15 cellular contexts compared by ENCODE assay signal in the genomic region with DNA sequence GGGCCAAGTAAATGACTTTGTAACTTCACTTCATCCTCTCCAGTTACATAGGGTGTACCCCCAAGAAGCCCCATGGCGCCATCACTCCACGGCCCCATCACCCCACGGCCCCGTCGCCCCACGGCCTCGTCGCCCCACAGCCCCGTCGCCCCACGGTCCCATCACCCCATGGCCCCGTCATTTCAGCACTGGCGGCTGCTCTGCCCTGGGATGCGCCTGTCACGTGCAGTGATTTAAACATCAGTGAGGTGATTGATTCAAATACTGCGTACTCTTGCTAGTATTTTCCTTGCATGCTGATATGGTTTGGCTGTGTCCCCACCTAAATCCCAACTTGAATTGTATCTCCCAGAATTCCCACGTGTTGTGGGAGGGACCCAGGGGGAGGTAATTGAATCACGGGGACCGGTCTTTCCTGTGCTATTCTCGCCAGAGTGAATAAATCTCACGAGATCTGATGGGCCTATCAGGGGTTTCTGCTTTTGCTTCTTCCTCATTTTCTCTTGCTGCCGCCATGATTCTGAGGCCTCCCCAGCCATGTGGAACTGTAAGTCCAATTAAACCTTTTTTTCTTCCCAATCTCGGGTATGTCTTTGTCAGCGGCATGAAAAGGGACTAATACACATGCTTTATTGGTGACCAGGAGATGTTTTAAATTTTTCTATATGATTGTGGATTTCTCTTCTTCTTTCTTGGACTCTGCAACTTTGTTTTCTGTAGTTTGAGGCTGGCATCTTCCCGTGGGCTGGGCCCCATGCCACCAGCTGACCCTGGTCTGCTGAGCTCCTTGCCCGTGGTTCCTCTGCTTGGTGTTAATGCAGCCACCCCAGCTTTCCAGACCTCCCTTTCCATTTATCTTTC. TPM values are rescaled to one million over a fixed set of nuclear protein-coding genes. Genes with fewer than 3 reads are reported as not detected.
DNase-seq lines count a peak whose midpoint lies in the region; ATAC-seq and TF ChIP-seq lines count a peak whose summit lies in the region.
"Had no signal": no experiment of that assay in that cellular context is flagged by ENCODE, and none has a peak within 500 bp of the region (broad histone marks: within the 10 kb centered on the region; RNA-seq: fewer than 3 reads in every experiment).

No MANE protein-coding gene starts in this region.

- TF ChIP-seq CTCF in HCT116 (IDR thresholded peaks at IDR 0.05 in 2 of 3, conservative IDR thresholded peaks at IDR 0.05 in 1 of 3; ENCODE audit: borderline replicate concordance in 1 of 3, insufficient read depth in 1 of 3, low read depth in 2 of 3, low read length in 2 of 3) (no peak), SU-DHL-6 (IDR thresholded peaks at IDR 0.05; ENCODE audit: insufficient read depth, low read length, poor library complexity, severe bottlenecking) (no peak)

- BruUV-seq in HCT116 (replicated peaks; lab: Mats Ljungman, UMichigan), result no TSS peak

- H2BK120ac ChIP-seq in neuronal stem cell (ENCODE audit: low read depth, low read length), result no peak overlapping the region

- H3K36me3 ChIP-seq in HCT116 (ENCODE audit: control insufficient read depth in 1 of 2, insufficient read depth in 2 of 2, low read length in 2 of 2) (no peaks in the 10 kb centered on the region), SU-DHL-6 (ENCODE audit: low read length) (no peaks in the 10 kb centered on the region), neuronal stem cell (replicated peaks in 1 of 2; ENCODE audit: control insufficient read depth in 2 of 2, insufficient read depth in 2 of 2, low read length in 2 of 2) (peaks cover 0 to 2% of the 10 kb centered on the region in 2 donors)
- H3K36me3 ChIP-seq: cardiac muscle cell, heart right ventricle, left lung had no signal

- peaks cover 0 to 19% of the 10 kb centered on the region in 2 experiments; a peak in 2 of 4 replicates for H3K4me1 ChIP-seq in HCT116 (ENCODE audit: control insufficient read depth in 1 of 2, insufficient read depth in 2 of 2, low read length in 2 of 2)
- H3K4me1 ChIP-seq in neuronal stem cell (ENCODE audit: control insufficient read depth in 2 of 2, insufficient read depth in 1 of 2, low read depth in 1 of 2, low read length in 2 of 2), result peaks cover 0 to 2% of the 10 kb centered on the region in 2 donors

- peak overlapping the region; percentile 52 for H3K23ac ChIP-seq in neuronal stem cell (ENCODE audit: low read depth, low read length, poor library complexity)

- H4K20me1 ChIP-seq in HCT116 (ENCODE audit: insufficient read depth), result no peaks in the 10 kb centered on the region
- H4K20me1 ChIP-seq in SU-DHL-6 (ENCODE audit: low read depth, low read length), result no peaks in the 10 kb centered on the region

- no peak overlapping the region for H3K14ac ChIP-seq in neuronal stem cell (ENCODE audit: low read length)

- H3K9me3 ChIP-seq in HCT116 (ENCODE audit: control insufficient read depth in 1 of 2, insufficient read depth in 1 of 2, low read depth in 1 of 2, low read length in 2 of 2), result no peaks in the 10 kb centered on the region
- no peaks in the 10 kb centered on the region for H3K9me3 ChIP-seq in SU-DHL-6 (ENCODE audit: insufficient read depth, low read length)
- H3K9me3 ChIP-seq in neuronal stem cell (replicated peaks in 1 of 2; ENCODE audit: control insufficient read depth in 2 of 2, insufficient read depth in 1 of 2, low read depth in 1 of 2, low read length in 2 of 2), result peaks cover 0 to 8% of the 10 kb centered on the region in 2 donors
- H3K9me3 ChIP-seq: heart right ventricle, left lung had no signal

- TF ChIP-seq RAD21 in HCT116 (IDR thresholded peaks at IDR 0.05; ENCODE audit: low read depth), result no peak

- peak; percentile 32 for DNase-seq in activated CD4-positive, alpha-beta T cell treated with anti-CD3 and anti-CD28 coated beads for 36 hours
- DNase-seq in activated CD4-positive, alpha-beta T cell treated with anti-CD3 and anti-CD28 coated beads for 48 hours, result no peak
- DNase-seq in HCT116 (ENCODE audit: low read depth, low spot score), result no peak
- DNase-seq in neuronal stem cell (ENCODE audit: low spot score), result no peak
- DNase-seq in G401 (ENCODE audit: low spot score), result no peak
- DNase-seq in activated gamma-delta T cell (lab: John Stamatoyannopoulos, UW), result no peak
- DNase-seq in stimulated activated CD8-positive, alpha-beta memory T cell treated with anti-CD3 and anti-CD28 coated beads, Interleukin-4, amount 100 ng/mL, for 48 hours, result no peak
- DNase-seq: DMS79 treated with DMSO at 0.1 percent for 48 hours, heart right ventricle, small intestine had no signal

- POLR2A ChIA-PET in activated CD4-positive, alpha-beta T cell treated with anti-CD3 and anti-CD28 coated beads for 36 hours (lab: Charles Lee), result interaction anchor here (1.4 kb wide), 1 partner anchor 221 kb away, joined by 4 read pairs; no protein-coding TSS in a partner anchor
- POLR2A ChIA-PET in HCT116 (lab: Charles Lee), result interaction anchor here (1.2 kb wide), 1 partner anchor 37 kb away, joined by 5 read pairs; no protein-coding TSS in a partner anchor

- no peak overlapping the region for H3K9ac ChIP-seq in HCT116 (ENCODE audit: low read length)
- no peak overlapping the region for H3K9ac ChIP-seq in SU-DHL-6 (ENCODE audit: low read length)
- no peak overlapping the region for H3K9ac ChIP-seq in neuronal stem cell (ENCODE audit: low read depth, low read length, poor library complexity)

- H3K79me2 ChIP-seq in HCT116 (ENCODE audit: insufficient read depth, low read length) (no peaks in the 10 kb centered on the region), SU-DHL-6 (ENCODE audit: insufficient read depth, low read length) (no peaks in the 10 kb centered on the region)

- RAD21 ChIA-PET in HCT116 (lab: Charles Lee; ENCODE audit: low non-redundant PET in 1 of 2, low total read pairs in 2 of 2, uncharacterized antibody in 2 of 2, unreplicated experiment in 2 of 2), result no interaction called here

- H3K4ac ChIP-seq in neuronal stem cell (ENCODE audit: low read length), result no peak overlapping the region

- H3K4me3 Mint-ChIP-seq in activated CD4-positive, alpha-beta T cell treated with anti-CD3 and anti-CD28 coated beads for 36 hours, result no peak overlapping the region
- H3K4me3 Mint-ChIP-seq: neural crest cell had no signal

- WGBS in neuronal stem cell (ENCODE audit: extremely low coverage in 2 of 2, insufficient read length in 2 of 2, insufficient replicate concordance in 1 of 2), 2 donors, result no CpG with 5 or more reads among the region's 26 CpGs

- in situ Hi-C loops in G401 (cut with HindIII; ENCODE audit: low sequenced_read_pairs), result no loop called here

- H3K36me3 Mint-ChIP-seq in activated CD4-positive, alpha-beta T cell treated with anti-CD3 and anti-CD28 coated beads for 36 hours (ENCODE audit: low read depth), result no peaks in the 10 kb centered on the region

- H3K9me3 Mint-ChIP-seq in activated CD4-positive, alpha-beta T cell treated with anti-CD3 and anti-CD28 coated beads for 36 hours (ENCODE audit: low read depth), result peaks cover 7% of the 10 kb centered on the region

- no peak for ATAC-seq in activated CD4-positive, alpha-beta T cell treated with anti-CD3 and anti-CD28 coated beads for 36 hours
- ATAC-seq in HCT116, result no peak
- ATAC-seq: heart right ventricle, left lung had no signal

- H3K27ac ChIP-seq in HCT116 (ENCODE audit: low read depth, low read length), result no peak overlapping the region
- no peak overlapping the region for H3K27ac ChIP-seq in SU-DHL-6 (ENCODE audit: low read depth, low read length)
- no peak overlapping the region for H3K27ac ChIP-seq in neuronal stem cell (replicated peaks; ENCODE audit: low read length)
- H3K27ac ChIP-seq: cardiac muscle cell, RWPE1 had no signal

- no peak overlapping the region for H2BK15ac ChIP-seq in neuronal stem cell (ENCODE audit: low read length)

- H2BK5ac ChIP-seq in neuronal stem cell (ENCODE audit: low read length), result no peak overlapping the region

- no peak overlapping the region for H2BK12ac ChIP-seq in neuronal stem cell (ENCODE audit: low read length)

- H3K4me1 Mint-ChIP-seq in activated CD4-positive, alpha-beta T cell treated with anti-CD3 and anti-CD28 coated beads for 36 hours, result peaks cover 19% of the 10 kb centered on the region
- H3K4me1 Mint-ChIP-seq: neural crest cell had no signal

- intact Hi-C loops in activated CD4-positive, alpha-beta T cell treated with anti-CD3 and anti-CD28 coated beads for 36 hours (cut with DNase I, micrococcal nuclease), result loop anchor here (5.0 kb wide), 5 partner anchors 49 to 1256 kb away; a partner anchor contains a TSS
- intact Hi-C loops in HCT116 (cut with micrococcal nuclease), result no loop called here

- H3K27me3 Mint-ChIP-seq in activated CD4-positive, alpha-beta T cell treated with anti-CD3 and anti-CD28 coated beads for 36 hours, result peaks cover 7% of the 10 kb centered on the region

- H3K9me2 ChIP-seq in HCT116 (ENCODE audit: insufficient read depth), result no peaks in the 10 kb centered on the region
- H3K9me2 ChIP-seq in SU-DHL-6 (replicated peaks; ENCODE audit: insufficient read depth, low read length), result no peaks in the 10 kb centered on the region

- no peak overlapping the region for H4K91ac ChIP-seq in neuronal stem cell (ENCODE audit: low read depth, low read length, poor library complexity)

- CTCF ChIA-PET in activated CD4-positive, alpha-beta T cell treated with anti-CD3 and anti-CD28 coated beads for 36 hours (lab: Charles Lee), result interaction anchor here (1.0 kb wide), 3 partner anchors 37 to 105 kb away, joined by 3 read pairs; no protein-coding TSS in a partner anchor
- CTCF ChIA-PET in HCT116 (lab: Charles Lee), result interaction anchor here (1.0 kb wide), 1 partner anchor 37 kb away, joined by 3 read pairs; no protein-coding TSS in a partner anchor

- H3K4me3 ChIP-seq in HCT116 (replicated peaks in 1 of 2; ENCODE audit: low read depth in 1 of 2, low read length in 2 of 2), result no peak overlapping the region
- no peak overlapping the region for H3K4me3 ChIP-seq in SU-DHL-6 (ENCODE audit: insufficient read depth, low read length, poor library complexity, severe bottlenecking)
- H3K4me3 ChIP-seq in neuronal stem cell (ENCODE audit: low read length in 2 of 2), result no peak overlapping the region
- H3K4me3 ChIP-seq: cardiac muscle cell, heart right ventricle, left lung had no signal

- H3K18ac ChIP-seq in neuronal stem cell (ENCODE audit: low read length), result no peak overlapping the region

- no peaks in the 10 kb centered on the region for H3F3A ChIP-seq in SU-DHL-6 (ENCODE audit: insufficient read depth)

- no peak overlapping the region for H2AK5ac ChIP-seq in neuronal stem cell (ENCODE audit: low read depth, low read length)

- peak; percentile 47 for TF ChIP-seq POLR2A in HCT116 (IDR thresholded peaks at IDR 0.05; ENCODE audit: borderline replicate concordance, extremely low read depth, insufficient read depth, insufficient read length)

- H3K27ac Mint-ChIP-seq in activated CD4-positive, alpha-beta T cell treated with anti-CD3 and anti-CD28 coated beads for 36 hours, result no peak overlapping the region

- H2AFZ ChIP-seq in HCT116 (ENCODE audit: low read depth, low read length, poor library complexity, severe bottlenecking) (no peak overlapping the region), SU-DHL-6 (ENCODE audit: low read depth, low read length, severe bottlenecking) (no peak overlapping the region), neuronal stem cell (ENCODE audit: low read length) (no peak overlapping the region)

- no peak overlapping the region for H4K8ac ChIP-seq in neuronal stem cell (ENCODE audit: low read depth, low read length)

- H3K4me2 ChIP-seq in HCT116 (ENCODE audit: low read length), result no peak overlapping the region
- H3K4me2 ChIP-seq in SU-DHL-6 (ENCODE audit: low read depth, low read length, poor library complexity, severe bottlenecking), result peak overlapping the region; percentile 28
- H3K4me2 ChIP-seq in neuronal stem cell (ENCODE audit: insufficient read depth, low read length, poor library complexity, severe bottlenecking), result no peak overlapping the region

- H3K79me1 ChIP-seq in neuronal stem cell (ENCODE audit: low read depth, low read length), result no peaks in the 10 kb centered on the region

- H3K27me3 ChIP-seq in HCT116 (ENCODE audit: insufficient read depth, low read length), result no peaks in the 10 kb centered on the region
- no peaks in the 10 kb centered on the region for H3K27me3 ChIP-seq in SU-DHL-6 (ENCODE audit: low read length)
- peaks cover 2 to 20% (median 10%) of the 10 kb centered on the region in 3 experiments for H3K27me3 ChIP-seq in neuronal stem cell (ENCODE audit: control insufficient read depth in 3 of 3, insufficient read depth in 3 of 3, low read depth in 1 of 3, low read length in 3 of 3)

RNA-seq across cellular contexts. Expression of a gene that starts 50.1 kb away (rescaled TPM):
- total RNA-seq in activated CD4-positive, alpha-beta T cell treated with anti-CD3 and anti-CD28 coated beads for 36 hours, result 10 to 100 TPM; 12.2 to 13.2 TPM
- 3.1 TPM for total RNA-seq in HCT116 (2021; ENCODE audit: unreplicated experiment)
- 1.6 and 1.7 TPM in 2 replicates for polyA plus RNA-seq in HCT116 (2012)
- polyA plus RNA-seq in neuronal stem cell (2013, experiment 1 of 2), result 6.9 TPM
- 6.2 TPM for polyA plus RNA-seq in neuronal stem cell (2013, experiment 2 of 2)
- 1.7 and 4.0 TPM in 2 replicates for total RNA-seq in G401 (2014; rRNA removed; shearing (Covaris generic))

RNA-seq across cellular contexts. Expression of a gene that starts 51.2 kb away (rescaled TPM):
- total RNA-seq in activated CD4-positive, alpha-beta T cell treated with anti-CD3 and anti-CD28 coated beads for 36 hours, result 10 to 100 TPM; 46.1 to 50.0 TPM
- total RNA-seq in HCT116 (2021; ENCODE audit: unreplicated experiment), result 50.2 TPM
- polyA plus RNA-seq in HCT116 (2012), result 23.8 and 27.8 TPM in 2 replicates
- polyA plus RNA-seq in neuronal stem cell (2013, experiment 1 of 2), result 16.6 TPM
- polyA plus RNA-seq in neuronal stem cell (2013, experiment 2 of 2), result 16.2 TPM
- total RNA-seq in G401 (2014; rRNA removed; shearing (Covaris generic)), result 15.4 and 15.9 TPM in 2 replicates
